8 cellular contexts compared by ENCODE assay signal in the genomic region with DNA sequence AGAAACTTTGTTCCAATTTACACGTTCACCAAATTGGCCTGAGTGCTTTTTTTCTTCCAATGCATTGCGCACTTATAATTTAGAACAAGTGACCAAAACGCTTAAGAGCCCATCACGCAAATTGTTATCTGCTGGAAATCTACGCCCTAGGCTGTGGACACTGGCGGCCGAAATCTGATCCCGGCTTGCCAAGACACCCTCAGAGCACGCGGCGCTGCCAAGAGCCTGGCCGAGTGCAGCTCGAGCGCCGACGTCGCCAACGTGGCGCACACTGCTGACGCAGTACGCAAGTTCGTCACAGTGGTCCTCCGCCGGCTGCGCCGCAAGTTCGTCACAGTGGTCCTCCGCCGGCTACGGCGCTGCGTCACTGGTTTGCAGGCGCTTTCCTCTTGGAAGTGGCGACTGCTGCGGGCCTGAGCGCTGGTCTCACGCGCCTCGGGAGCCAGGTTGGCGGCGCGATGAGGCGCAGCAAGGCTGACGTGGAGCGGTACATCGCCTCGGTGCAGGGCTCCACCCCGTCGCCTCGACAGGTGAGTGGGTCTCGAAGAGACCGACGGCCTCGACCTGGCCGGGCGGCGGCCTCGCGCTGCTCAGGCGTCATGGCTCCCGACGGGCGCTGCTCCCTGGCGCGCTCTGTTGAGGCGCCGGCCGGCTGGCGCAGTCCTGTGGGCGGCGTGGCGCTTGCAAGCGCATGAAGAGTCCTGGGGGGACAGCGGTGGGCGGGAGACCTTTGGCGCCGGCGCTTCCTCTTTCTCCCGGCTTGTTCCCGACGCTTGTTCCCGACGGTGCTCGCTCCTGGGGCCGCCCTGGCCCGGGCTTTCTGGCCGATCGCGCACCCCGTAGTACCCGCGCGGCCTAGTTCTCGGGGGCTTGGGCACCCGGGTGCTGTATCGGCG. TPM values are rescaled to one million over a fixed set of nuclear protein-coding genes. Genes with fewer than 3 reads are reported as not detected.
DNase-seq lines count a peak whose midpoint lies in the region; ATAC-seq and TF ChIP-seq lines count a peak whose summit lies in the region.

A gene (plus strand): TSS at position 334 of the 896 bp plus-strand sequence. CDS start 125 bp downstream, at position 459.

- peak within 1 kb of the TSS; percentile 15 to 86 for H3K4me3 ChIP-seq in CD4-positive, alpha-beta memory T cell (ENCODE audit: low read length in 2 of 2)
- peak within 1 kb of the TSS; percentile 66 to 86 (median 72) for H3K4me3 ChIP-seq in liver (ENCODE audit: low read depth in 1 of 3, low read length in 3 of 3)

- peaks cover 27% of the 10 kb centered on the region for H3K4me1 ChIP-seq in CD4-positive, alpha-beta memory T cell (ENCODE audit: insufficient read depth, low read length)
- peaks cover 0 to 6% (median 3%) of the 10 kb centered on the region in 4 donors for H3K4me1 ChIP-seq in liver (ENCODE audit: control insufficient read depth in 4 of 4, insufficient read depth in 4 of 4, low read length in 3 of 4)

- H3K27me3 ChIP-seq in CD4-positive, alpha-beta memory T cell (ENCODE audit: insufficient read depth, low read length), result no peaks in the 10 kb centered on the region
- no peaks in the 10 kb centered on the region for H3K27me3 ChIP-seq in liver (ENCODE audit: control insufficient read depth in 4 of 4, insufficient read depth in 4 of 4, low read length in 3 of 4)

- peak within 1 kb of the TSS; percentile 98 to 100 (median 99) for H3K27ac Mint-ChIP-seq in CD4-positive, alpha-beta memory T cell
- H3K27ac Mint-ChIP-seq in activated CD4-positive, alpha-beta memory T cell treated with anti-CD3 and anti-CD28 coated beads for 36 hours, result peak within 1 kb of the TSS; percentile 98

- H3K9me3 ChIP-seq in CD4-positive, alpha-beta memory T cell (ENCODE audit: control insufficient read depth in 1 of 2, low read length in 2 of 2), result no peaks in the 10 kb centered on the region
- H3K9me3 ChIP-seq in liver (ENCODE audit: control insufficient read depth in 4 of 4, low read length in 3 of 4), result no peaks in the 10 kb centered on the region

- no peaks in the 10 kb centered on the region for H3K9me3 Mint-ChIP-seq in CD4-positive, alpha-beta memory T cell
- H3K9me3 Mint-ChIP-seq in activated CD4-positive, alpha-beta memory T cell treated with anti-CD3 and anti-CD28 coated beads for 36 hours, result no peaks in the 10 kb centered on the region

- DNase-seq in CD4-positive, alpha-beta memory T cell, result peak; percentile 92 to 95 (median 95)
- DNase-seq in HK-2 (ENCODE audit: unreplicated experiment), result peak; percentile 94
- DNase-seq in NCI-H82 treated with DMSO at 0.1 percent for 48 hours (lab: John Stamatoyannopoulos, UW; ENCODE audit: unreplicated experiment), result peak; percentile 70
- peak; percentile 96 for DNase-seq in activated CD4-positive, alpha-beta memory T cell treated with anti-CD3 and anti-CD28 coated beads for 36 hours
- DNase-seq in dermis microvascular lymphatic vessel endothelial cell (ENCODE audit: low read depth in 2 of 2), result peak; percentile 98 to 99
- DNase-seq in stimulated activated CD4-positive, alpha-beta T cell treated with anti-CD3 and anti-CD28 coated beads, Interleukin-4, amount 100 ng/mL, for 1 hour, result peak; percentile 93

- TF ChIP-seq CTCF in liver (IDR thresholded peaks at IDR 0.05; ENCODE audit: low read depth, low read length, missing input control), result no peak

- peak; percentile 99 for ATAC-seq in GM19455 (IDR thresholded peaks at IDR 0.05; ENCODE audit: unreplicated experiment)

- peak in 1 of 2 donors; percentile 25 for TF ChIP-seq RAD21 in liver (IDR thresholded peaks at IDR 0.05)

- H3K4me3 Mint-ChIP-seq in CD4-positive, alpha-beta memory T cell, result peak within 1 kb of the TSS; percentile 93 to 98 (median 96)
- peak within 1 kb of the TSS; percentile 93 for H3K4me3 Mint-ChIP-seq in activated CD4-positive, alpha-beta memory T cell treated with anti-CD3 and anti-CD28 coated beads for 36 hours

- H3K36me3 Mint-ChIP-seq in CD4-positive, alpha-beta memory T cell, result peaks cover 0 to 12% of the 10 kb centered on the region in 2 donors
- H3K36me3 Mint-ChIP-seq in activated CD4-positive, alpha-beta memory T cell treated with anti-CD3 and anti-CD28 coated beads for 36 hours, result peaks cover 3% of the 10 kb centered on the region

- peak within 1 kb of the TSS; percentile 95 for H3K27ac ChIP-seq in CD4-positive, alpha-beta memory T cell (ENCODE audit: low read depth, low read length)
- peak within 1 kb of the TSS; percentile 88 to 95 for H3K27ac ChIP-seq in liver (ENCODE audit: low read depth in 1 of 2, low read length in 2 of 2)

- CTCF ChIA-PET in CD4-positive, alpha-beta memory T cell (lab: Charles Lee; ENCODE audit: partially characterized antibody), result interaction anchor here (1.5 kb wide), 1 partner anchor 113 kb away, joined by 5 read pairs; no protein-coding TSS in a partner anchor
- CTCF ChIA-PET in activated CD4-positive, alpha-beta memory T cell treated with anti-CD3 and anti-CD28 coated beads for 36 hours (lab: Charles Lee), result interaction anchor here (0.7 kb wide), 1 partner anchor 101 kb away, joined by 3 read pairs; no protein-coding TSS in a partner anchor

- POLR2A ChIA-PET in CD4-positive, alpha-beta memory T cell (lab: Charles Lee; ENCODE audit: partially characterized antibody), result interaction anchor here (1.1 to 2.5 kb wide), 5 partner anchors 12 to 270 kb away, joined by 3 to 9 read pairs (median 7); a partner anchor contains a TSS
- POLR2A ChIA-PET in activated CD4-positive, alpha-beta memory T cell treated with anti-CD3 and anti-CD28 coated beads for 36 hours (lab: Charles Lee), result interaction anchor here (0.9 to 2.0 kb wide), 3 partner anchors 67 to 125 kb away, joined by 3 to 8 read pairs (median 4); a partner anchor contains a TSS

- intact Hi-C loops in CD4-positive, alpha-beta memory T cell (cut with micrococcal nuclease), result loop anchor here (1.0 to 5.0 kb wide), 3 partner anchors 67 to 271 kb away; a partner anchor contains a TSS
- intact Hi-C loops in activated CD4-positive, alpha-beta memory T cell treated with anti-CD3 and anti-CD28 coated beads for 36 hours (cut with micrococcal nuclease), result loop anchor here (1.0 to 2.0 kb wide), 4 partner anchors 67 to 271 kb away; a partner anchor contains a TSS

- H3K36me3 ChIP-seq in CD4-positive, alpha-beta memory T cell (ENCODE audit: insufficient read depth, low read length), result no peaks in the 10 kb centered on the region
- H3K36me3 ChIP-seq in liver (ENCODE audit: control insufficient read depth in 4 of 4, insufficient read depth in 3 of 4, low read depth in 1 of 4, low read length in 3 of 4), result no peaks in the 10 kb centered on the region

- H3K9ac ChIP-seq in liver (ENCODE audit: low read depth in 1 of 2, low read length in 2 of 2), result peak within 1 kb of the TSS; percentile 86 to 94

- under 1% methylated on average over 97 of the region's 97 CpGs for WGBS in liver

- H3K27me3 Mint-ChIP-seq in CD4-positive, alpha-beta memory T cell, result no peaks in the 10 kb centered on the region
- no peaks in the 10 kb centered on the region for H3K27me3 Mint-ChIP-seq in activated CD4-positive, alpha-beta memory T cell treated with anti-CD3 and anti-CD28 coated beads for 36 hours

- H3K4me1 Mint-ChIP-seq in CD4-positive, alpha-beta memory T cell, result peaks cover 14 to 43% (median 27%) of the 10 kb centered on the region in 4 donors
- H3K4me1 Mint-ChIP-seq in activated CD4-positive, alpha-beta memory T cell treated with anti-CD3 and anti-CD28 coated beads for 36 hours (ENCODE audit: low read depth), result peaks cover 19% of the 10 kb centered on the region

TF ChIP-seq in liver, 16 proteins besides CTCF, POLR2A, EP300 and RAD21 (continues in another document):
- TF ChIP-seq SP1 (IDR thresholded peaks at IDR 0.05) (peak; percentile 75), YY1 (IDR thresholded peaks at IDR 0.05) (peak; percentile 86), HNF4G (IDR thresholded peaks at IDR 0.05) (no peak), FOXA1 (IDR thresholded peaks at IDR 0.05) (peak; percentile 22), FOXA2 (IDR thresholded peaks at IDR 0.05) (no peak)
- TF ChIP-seq, protein P1, sequence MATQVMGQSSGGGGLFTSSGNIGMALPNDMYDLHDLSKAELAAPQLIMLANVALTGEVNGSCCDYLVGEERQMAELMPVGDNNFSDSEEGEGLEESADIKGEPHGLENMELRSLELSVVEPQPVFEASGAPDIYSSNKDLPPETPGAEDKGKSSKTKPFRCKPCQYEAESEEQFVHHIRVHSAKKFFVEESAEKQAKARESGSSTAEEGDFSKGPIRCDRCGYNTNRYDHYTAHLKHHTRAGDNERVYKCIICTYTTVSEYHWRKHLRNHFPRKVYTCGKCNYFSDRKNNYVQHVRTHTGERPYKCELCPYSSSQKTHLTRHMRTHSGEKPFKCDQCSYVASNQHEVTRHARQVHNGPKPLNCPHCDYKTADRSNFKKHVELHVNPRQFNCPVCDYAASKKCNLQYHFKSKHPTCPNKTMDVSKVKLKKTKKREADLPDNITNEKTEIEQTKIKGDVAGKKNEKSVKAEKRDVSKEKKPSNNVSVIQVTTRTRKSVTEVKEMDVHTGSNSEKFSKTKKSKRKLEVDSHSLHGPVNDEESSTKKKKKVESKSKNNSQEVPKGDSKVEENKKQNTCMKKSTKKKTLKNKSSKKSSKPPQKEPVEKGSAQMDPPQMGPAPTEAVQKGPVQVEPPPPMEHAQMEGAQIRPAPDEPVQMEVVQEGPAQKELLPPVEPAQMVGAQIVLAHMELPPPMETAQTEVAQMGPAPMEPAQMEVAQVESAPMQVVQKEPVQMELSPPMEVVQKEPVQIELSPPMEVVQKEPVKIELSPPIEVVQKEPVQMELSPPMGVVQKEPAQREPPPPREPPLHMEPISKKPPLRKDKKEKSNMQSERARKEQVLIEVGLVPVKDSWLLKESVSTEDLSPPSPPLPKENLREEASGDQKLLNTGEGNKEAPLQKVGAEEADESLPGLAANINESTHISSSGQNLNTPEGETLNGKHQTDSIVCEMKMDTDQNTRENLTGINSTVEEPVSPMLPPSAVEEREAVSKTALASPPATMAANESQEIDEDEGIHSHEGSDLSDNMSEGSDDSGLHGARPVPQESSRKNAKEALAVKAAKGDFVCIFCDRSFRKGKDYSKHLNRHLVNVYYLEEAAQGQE (IDR thresholded peaks at IDR 0.05), result peak; percentile 80
- TF ChIP-seq, protein P2, sequence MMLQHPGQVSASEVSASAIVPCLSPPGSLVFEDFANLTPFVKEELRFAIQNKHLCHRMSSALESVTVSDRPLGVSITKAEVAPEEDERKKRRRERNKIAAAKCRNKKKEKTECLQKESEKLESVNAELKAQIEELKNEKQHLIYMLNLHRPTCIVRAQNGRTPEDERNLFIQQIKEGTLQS (IDR thresholded peaks at IDR 0.05), result no peak
- TF ChIP-seq, protein P3, sequence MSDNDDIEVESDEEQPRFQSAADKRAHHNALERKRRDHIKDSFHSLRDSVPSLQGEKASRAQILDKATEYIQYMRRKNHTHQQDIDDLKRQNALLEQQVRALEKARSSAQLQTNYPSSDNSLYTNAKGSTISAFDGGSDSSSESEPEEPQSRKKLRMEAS (IDR thresholded peaks at IDR 0.05), result peak; percentile 96

RNA-seq across cellular contexts. Expression of the gene that starts here (rescaled TPM):
- total RNA-seq in CD4-positive, alpha-beta memory T cell, result 100 to 1,000 TPM in 1 of 2 experiments, 10 to 100 TPM in 1; 89.8 to 102 TPM
- 10 to 100 TPM in 1 of 2 donors, 1 to 10 TPM in 1; 2.8 to 15.4 TPM for polyA plus RNA-seq in CD4-positive, alpha-beta memory T cell
- total RNA-seq in activated CD4-positive, alpha-beta memory T cell treated with anti-CD3 and anti-CD28 coated beads for 36 hours, result 10 to 100 TPM; 72.0 to 75.5 TPM
- total RNA-seq in dermis microvascular lymphatic vessel endothelial cell, result 53.1 and 53.6 TPM in 2 replicates
- total RNA-seq in liver, result 10 to 100 TPM; 35.0 to 51.7 TPM
- 10 to 100 TPM in 1 of 2 donors, 1 to 10 TPM in 1; 9.1 to 10.8 TPM for polyA plus RNA-seq in liver

Comparison
In these comparisons a context has a peak if more than half of its experiments do, and no peak if none do; other contexts are left out.
1. Peak in every context shown above with its lines: DNase-seq, ATAC-seq, H3K4me3 ChIP-seq and H3K27ac ChIP-seq.